Comparison of ENCODE assay signal across 16 cellular contexts in the genomic region with DNA sequence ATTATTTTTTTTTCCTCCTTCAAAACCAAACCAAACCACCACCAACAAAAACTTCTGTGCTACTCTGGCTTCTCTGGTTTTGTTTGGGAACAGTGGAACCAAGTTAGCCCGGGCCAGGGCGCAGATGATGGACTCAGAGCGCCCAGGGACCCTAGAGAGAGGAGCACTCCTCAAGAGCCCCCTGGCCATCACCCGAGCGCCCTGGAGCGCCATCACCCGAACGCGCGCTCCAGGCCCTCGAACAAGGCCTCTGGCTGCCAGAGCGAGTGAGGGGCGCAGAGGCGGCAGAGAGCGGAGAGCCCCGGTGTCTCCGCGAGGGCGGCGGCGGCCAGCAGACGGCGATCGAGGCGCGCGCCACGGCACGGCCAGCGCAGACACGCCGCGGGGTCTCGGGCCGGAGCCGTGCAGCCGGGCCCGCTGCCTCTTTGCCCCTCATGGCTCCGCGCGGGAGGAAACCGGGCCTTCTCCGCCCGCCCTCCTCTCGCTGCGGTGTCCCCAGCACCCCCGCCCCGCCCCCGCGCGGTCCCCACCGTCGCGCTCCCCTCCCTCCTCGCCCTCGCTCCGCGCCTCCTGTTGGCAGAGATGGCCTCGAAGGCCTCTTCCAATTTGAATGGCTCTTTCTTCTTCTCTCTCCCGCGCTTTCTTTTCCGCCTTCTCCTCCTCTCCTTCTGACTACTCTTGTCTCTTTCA. TPM values are rescaled to one million over a fixed set of nuclear protein-coding genes. Genes with fewer than 3 reads are reported as not detected.
DNase-seq lines count a peak whose midpoint lies in the region; ATAC-seq and TF ChIP-seq lines count a peak whose summit lies in the region.
"Had no signal": no experiment of that assay in that cellular context is flagged by ENCODE, and none has a peak within 500 bp of the region (broad histone marks: within the 10 kb centered on the region; RNA-seq: fewer than 3 reads in every experiment).

No MANE protein-coding gene starts in this region.

- ATAC-seq in mucosa of descending colon (peak; percentile 20), left lung (no peak), GM21526 (IDR thresholded peaks at IDR 0.05; ENCODE audit: low FRiP score, unreplicated experiment) (no peak)
- ATAC-seq: activated naive CD8-positive, alpha-beta T cell treated with anti-CD3 and anti-CD28 coated beads, Interleukin-2, amount 50 U/mL, for 24 hours had no signal

- intact Hi-C loops in mucosa of descending colon (cut with DNase I, micrococcal nuclease): no loop called here
- intact Hi-C loops in left lung (cut with DNase I): no loop called here

- DNase-seq in DMS153 treated with DMSO at 0.1 percent for 48 hours (lab: John Stamatoyannopoulos, UW; ENCODE audit: unreplicated experiment): peak; percentile 48
- no peak for DNase-seq in coronary artery (ENCODE audit: low spot score)
- peak in 1 of 3 donors; percentile 31 for DNase-seq in mucosa of descending colon
- no peak for DNase-seq in effector CD8-positive, alpha-beta T cell (lab: John Stamatoyannopoulos, UW)
- DNase-seq in left lung: no peak
- DNase-seq in RKO (ENCODE audit: low spot score): no peak
- DNase-seq: activated CD4-positive, alpha-beta T cell treated with anti-CD3 and anti-CD28 coated beads, Interleukin-2, amount 50 U/mL, for 48 hours; activated naive CD8-positive, alpha-beta T cell treated with anti-CD3 and anti-CD28 coated beads, Interleukin-2, amount 50 U/mL, for 24 hours; CD8-positive, alpha-beta memory T cell; effector CD4-positive, alpha-beta T cell had no signal

- H3K4me3 ChIP-seq in HUES64 (ENCODE audit: low read length) (peak overlapping the region; percentile 10; the same call in 1 of the 2 replicates), coronary artery (peak overlapping the region; percentile 36), mucosa of descending colon (no peak overlapping the region), left lung (no peak overlapping the region)
- H3K4me3 ChIP-seq: lung, suprapubic skin had no signal

- H3K9me3 ChIP-seq in HUES64 (ENCODE audit: insufficient read depth, low read depth, low read length): no peaks in the 10 kb centered on the region
- H3K9me3 ChIP-seq in mucosa of descending colon: no peaks in the 10 kb centered on the region
- H3K9me3 ChIP-seq in left lung: no peaks in the 10 kb centered on the region
- H3K9me3 ChIP-seq: suprapubic skin had no signal

- 1% methylated on average over 57 of the region's 62 CpGs for WGBS in HUES64

- H3K27ac ChIP-seq in HUES64 (ENCODE audit: low read depth, low read length): no peak overlapping the region
- H3K27ac ChIP-seq in coronary artery: no peak overlapping the region
- no peak overlapping the region for H3K27ac ChIP-seq in left lung
- H3K27ac ChIP-seq: suprapubic skin had no signal

- H3K4me1 ChIP-seq in HUES64 (ENCODE audit: insufficient read depth, low read length): peaks cover 8% of the 10 kb centered on the region; the same call in 1 of the 2 replicates
- peaks cover 9% of the 10 kb centered on the region for H3K4me1 ChIP-seq in mucosa of descending colon (ENCODE audit: low read depth)
- H3K4me1 ChIP-seq in left lung: peaks cover 0 to 23% of the 10 kb centered on the region in 2 donors

- TF ChIP-seq CTCF in coronary artery (IDR thresholded peaks at IDR 0.05): no peak
- no peak for TF ChIP-seq CTCF in mucosa of descending colon (IDR thresholded peaks at IDR 0.05)
- TF ChIP-seq CTCF in left lung (IDR thresholded peaks at IDR 0.05): no peak

- H3K9ac ChIP-seq in HUES64 (ENCODE audit: low read depth, low read length): no peak overlapping the region

- H3K36me3 ChIP-seq in HUES64 (ENCODE audit: insufficient read depth, low read length): no peaks in the 10 kb centered on the region
- H3K36me3 ChIP-seq in mucosa of descending colon (ENCODE audit: low read depth): no peaks in the 10 kb centered on the region
- no peaks in the 10 kb centered on the region for H3K36me3 ChIP-seq in left lung
- H3K36me3 ChIP-seq: suprapubic skin had no signal

- H3K27me3 ChIP-seq in HUES64 (ENCODE audit: insufficient read depth, low read length): peaks cover 97% of the 10 kb centered on the region
- peaks cover 98 to 100% of the 10 kb centered on the region in 2 donors for H3K27me3 ChIP-seq in left lung

RNA-seq across cellular contexts. Expression of gene SOX1, which starts 4.2 kb away (rescaled TPM):
- polyA plus RNA-seq in HUES64 (2013, experiment 1 of 2): 6.5 TPM
- polyA plus RNA-seq in HUES64 (2013, experiment 2 of 2): 11.5 TPM
- total RNA-seq in mucosa of descending colon (under 1 TPM in 1 of 3 donors, not detected in 2; 0.19 TPM), left lung (not detected)
- total RNA-seq: CD8-positive, alpha-beta memory T cell; pulmonary artery endothelial cell; SK-MEL-5 had no signal
- polyA plus RNA-seq: CD8-positive, alpha-beta memory T cell; lung had no signal

Comparison
In these comparisons a context has a peak if more than half of its experiments do, and no peak if none do; other contexts are left out.
1. H3K4me3 ChIP-seq: peak in HUES64 (single experiment) and coronary artery (single experiment); none in mucosa of descending colon (single experiment) and left lung (0 of 2).